In the genomic region with DNA sequence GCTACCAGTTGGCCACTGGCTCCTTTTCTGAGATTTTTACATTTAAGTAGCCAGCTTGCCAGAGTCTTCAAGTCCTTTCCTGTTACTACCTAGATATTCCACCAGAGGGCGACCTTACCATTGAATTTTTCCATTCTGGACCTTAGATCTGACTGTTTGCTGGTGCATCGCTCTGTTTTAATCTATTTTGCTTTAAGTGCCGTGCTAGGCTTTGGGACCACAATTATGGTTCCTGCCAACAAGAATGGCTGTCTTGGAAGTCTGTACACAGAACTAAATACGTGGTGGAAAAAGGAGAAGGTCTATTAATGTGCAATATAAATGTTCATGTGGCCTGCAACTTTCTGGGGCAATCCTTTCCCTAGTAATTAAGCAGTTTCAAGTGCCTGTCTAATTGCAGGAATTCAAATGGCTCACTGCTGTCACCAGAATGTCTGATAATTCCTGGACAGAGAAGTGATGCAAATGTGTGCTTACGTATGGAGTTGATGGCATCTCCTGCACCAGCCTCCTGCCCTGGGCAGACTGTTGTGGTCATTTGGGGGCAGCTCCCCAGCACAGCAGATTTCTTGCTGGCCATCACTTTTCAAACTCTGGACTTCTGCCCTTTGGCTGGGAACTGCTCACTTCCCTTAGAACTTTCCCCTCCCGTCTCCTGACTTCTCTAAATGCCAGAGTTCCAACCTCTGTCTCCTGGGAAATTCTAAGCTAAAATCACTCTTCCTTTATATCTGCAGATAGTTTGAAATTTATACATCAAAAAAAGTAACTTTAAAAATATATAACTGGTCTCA, we compare ENCODE assay signal across 8 cellular contexts. TPM values are rescaled to one million over a fixed set of nuclear protein-coding genes. Genes with fewer than 3 reads are reported as not detected.
DNase-seq lines count a peak whose midpoint lies in the region; ATAC-seq, FAIRE-seq and TF ChIP-seq lines count a peak whose summit lies in the region.

No MANE protein-coding gene starts in this region.

- TF ChIP-seq POLR2A in GM12892 (IDR thresholded peaks at IDR 0.05; ENCODE audit: low read depth, low read length) (no peak), right lobe of liver (IDR thresholded peaks at IDR 0.05) (no peak)

- no peaks in the 10 kb centered on the region for H3K9me3 Mint-ChIP-seq in stimulated activated naive CD8-positive, alpha-beta T cell treated with anti-CD3 and anti-CD28 coated beads, Interleukin-15, amount 100 ng/mL, for 72 hours

- DNase-seq in AG09319 (ENCODE audit: extremely low read depth, low read depth) (peak; percentile 68), GM12892 (ENCODE audit: insufficient read length) (no peak), NCI-H2081 treated with DMSO at 0.1 percent for 48 hours (lab: John Stamatoyannopoulos, UW) (peak; percentile 54), T-helper 17 cell (peak in 1 of 3 donors; percentile 42), dermis microvascular lymphatic vessel endothelial cell (ENCODE audit: low read depth in 2 of 2) (peak; percentile 78 to 83), right lobe of liver (no peak)
- DNase-seq in stimulated activated naive CD8-positive, alpha-beta T cell treated with anti-CD3 and anti-CD28 coated beads, Interleukin-15, amount 100 ng/mL, for 72 hours = peak; percentile 63 to 66

- TF ChIP-seq CTCF in AG09319 (IDR thresholded peaks at IDR 0.05; ENCODE audit: low read depth, low read length) = peak; percentile 71
- peak; percentile 70 to 91 (median 84) for TF ChIP-seq CTCF in right lobe of liver (IDR thresholded peaks at IDR 0.05)

- no peaks in the 10 kb centered on the region for H3K9me3 ChIP-seq in T-helper 17 cell (ENCODE audit: control insufficient read depth, low read length, poor library complexity, severe bottlenecking)
- no peaks in the 10 kb centered on the region for H3K9me3 ChIP-seq in right lobe of liver

- no peak overlapping the region for H3K4me3 ChIP-seq in right lobe of liver

- peaks cover 34% of the 10 kb centered on the region for H3K4me1 Mint-ChIP-seq in T-helper 17 cell
- peaks cover 27% of the 10 kb centered on the region for H3K4me1 Mint-ChIP-seq in stimulated activated naive CD8-positive, alpha-beta T cell treated with anti-CD3 and anti-CD28 coated beads, Interleukin-15, amount 100 ng/mL, for 72 hours

- FAIRE-seq in GM12892 (lab: Jason Lieb, UNC) = peak; percentile 94

- H3K27me3 Mint-ChIP-seq in T-helper 17 cell = peaks cover 34% of the 10 kb centered on the region
- no peaks in the 10 kb centered on the region for H3K27me3 Mint-ChIP-seq in stimulated activated naive CD8-positive, alpha-beta T cell treated with anti-CD3 and anti-CD28 coated beads, Interleukin-15, amount 100 ng/mL, for 72 hours

- H3K27ac Mint-ChIP-seq in T-helper 17 cell = no peak overlapping the region
- no peak overlapping the region for H3K27ac Mint-ChIP-seq in stimulated activated naive CD8-positive, alpha-beta T cell treated with anti-CD3 and anti-CD28 coated beads, Interleukin-15, amount 100 ng/mL, for 72 hours

- no peak overlapping the region for H3K4me3 Mint-ChIP-seq in T-helper 17 cell
- H3K4me3 Mint-ChIP-seq in stimulated activated naive CD8-positive, alpha-beta T cell treated with anti-CD3 and anti-CD28 coated beads, Interleukin-15, amount 100 ng/mL, for 72 hours = peak overlapping the region in 1 of 2 donors; percentile 22

- H3K27me3 ChIP-seq in right lobe of liver = peaks cover 0 to 2% of the 10 kb centered on the region in 2 donors

- no peaks in the 10 kb centered on the region for H3K36me3 ChIP-seq in right lobe of liver

- 5% methylated on average over 5 of the region's 6 CpGs for WGBS in right lobe of liver (ENCODE audit: insufficient coverage, low coverage, low lambda C conversion rate, missing lambda C conversion rate)

- ATAC-seq in T-helper 17 cell (peak; percentile 70), right lobe of liver (peak; percentile 76 to 80 (median 78)), HG03457 (IDR thresholded peaks at IDR 0.05; ENCODE audit: unreplicated experiment) (no peak)
- ATAC-seq in stimulated activated naive CD8-positive, alpha-beta T cell treated with anti-CD3 and anti-CD28 coated beads, Interleukin-15, amount 100 ng/mL, for 72 hours = peak; percentile 84

- H3K27ac ChIP-seq in right lobe of liver = no peak overlapping the region

- peaks cover 6% of the 10 kb centered on the region for H3K36me3 Mint-ChIP-seq in T-helper 17 cell (ENCODE audit: low read depth)

- H3K4me1 ChIP-seq in right lobe of liver = peaks cover 0 to 7% (median 0%) of the 10 kb centered on the region in 4 donors

- intact Hi-C loops in right lobe of liver (cut with DNase I) = loop anchor here in 1 of 2 donors (5.0 kb wide), 1 partner anchor 67 kb away; no protein-coding TSS in a partner anchor

RNA-seq across cellular contexts. Expression of a gene that starts 5.6 kb away (rescaled TPM):
- polyA plus RNA-seq in GM12892 (2012; ENCODE audit: missing spikeins) = 84.4 TPM
- total RNA-seq in T-helper 17 cell = 1 to 10 TPM; 2.6 to 5.1 TPM
- total RNA-seq in dermis microvascular lymphatic vessel endothelial cell = not detected in 2 replicates
- total RNA-seq in right lobe of liver = 1 to 10 TPM in 5 of 6 experiments, under 1 TPM in 1; 0.37 to 3.3 (median 1.2) TPM

RNA-seq across cellular contexts. Expression of a gene that starts 46.6 kb away (rescaled TPM):
- polyA plus RNA-seq in GM12892 (2012; ENCODE audit: missing spikeins) = 187 TPM
- total RNA-seq in T-helper 17 cell = 100 to 1,000 TPM; 409 to 459 TPM
- total RNA-seq in dermis microvascular lymphatic vessel endothelial cell = 39.4 and 51.0 TPM in 2 replicates
- 100 to 1,000 TPM in 1 of 6 experiments, 10 to 100 TPM in 5; 66.3 to 111 (median 73.7) TPM for total RNA-seq in right lobe of liver

RNA-seq across cellular contexts. Expression of a gene that starts 58.4 kb away (rescaled TPM):
- polyA plus RNA-seq in GM12892 (2012; ENCODE audit: missing spikeins) = 1,233 TPM
- 10 to 100 TPM; 62.0 to 71.2 TPM for total RNA-seq in T-helper 17 cell
- 3.2 and 6.3 TPM in 2 replicates for total RNA-seq in dermis microvascular lymphatic vessel endothelial cell
- total RNA-seq in right lobe of liver = 10 to 100 TPM; 10.0 to 74.8 (median 26.3) TPM

Comparison
In these comparisons a context has a peak if more than half of its experiments do, and no peak if none do; other contexts are left out.
1. DNase-seq: peak in AG09319 (single experiment), NCI-H2081 treated with DMSO at 0.1 percent for 48 hours (single experiment), dermis microvascular lymphatic vessel endothelial cell (2 of 2) and stimulated activated naive CD8-positive, alpha-beta T cell treated with anti-CD3 and anti-CD28 coated beads, Interleukin-15, amount 100 ng/mL, for 72 hours (2 of 2); none in GM12892 (single experiment) and right lobe of liver (0 of 3).